ENCODE assay signal across 23 cellular contexts in the genomic region with DNA sequence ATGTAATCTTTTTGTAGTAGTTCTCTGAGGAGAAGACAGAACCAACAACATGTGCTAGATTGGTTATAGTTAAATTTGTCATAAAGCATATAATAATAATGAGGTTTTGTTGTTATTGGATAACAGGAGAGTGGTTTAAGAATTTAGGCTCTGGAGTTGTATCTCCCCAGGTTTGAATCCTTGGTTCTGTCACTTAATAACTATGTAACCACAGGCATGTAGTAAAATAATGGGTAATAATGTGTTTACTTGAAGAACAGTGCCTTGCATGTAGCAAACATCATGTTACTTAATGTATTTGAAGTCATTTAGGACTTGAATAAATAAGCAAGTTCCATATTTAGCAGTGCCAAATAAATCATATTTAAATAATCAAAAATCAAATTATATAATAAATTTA. TPM values are rescaled to one million over a fixed set of nuclear protein-coding genes. Genes with fewer than 3 reads are reported as not detected.
DNase-seq lines count a peak whose midpoint lies in the region; ATAC-seq and TF ChIP-seq lines count a peak whose summit lies in the region.
"Had no signal": no experiment of that assay in that cellular context is flagged by ENCODE, and none has a peak within 500 bp of the region (broad histone marks: within the 10 kb centered on the region; RNA-seq: fewer than 3 reads in every experiment).

No MANE protein-coding gene starts in this region.

- H3K36me3 Mint-ChIP-seq in activated T-cell treated with anti-CD3 and anti-CD28 coated beads, Interleukin-2, amount 50 U/mL, for 24 hours (ENCODE audit: low read depth), result peaks cover 49% of the 10 kb centered on the region

- H3K27ac Mint-ChIP-seq in activated T-cell treated with anti-CD3 and anti-CD28 coated beads, Interleukin-2, amount 50 U/mL, for 24 hours, result peak overlapping the region; percentile 63
- H3K27ac Mint-ChIP-seq: nephron had no signal

- ATAC-seq in HG02938 (IDR thresholded peaks at IDR 0.05; ENCODE audit: unreplicated experiment), result no peak
- ATAC-seq: heart right ventricle, HepG2 had no signal

- no peak overlapping the region for H3K4me3 Mint-ChIP-seq in activated T-cell treated with anti-CD3 and anti-CD28 coated beads, Interleukin-2, amount 50 U/mL, for 24 hours
- H3K4me3 Mint-ChIP-seq: brain, nephron had no signal

- DNase-seq in activated T-cell treated with anti-CD3 and anti-CD28 coated beads, Interleukin-2, amount 50 U/mL, for 24 hours, result no peak
- DNase-seq in activated T-cell treated with anti-CD3 and anti-CD28 coated beads for 4 hours (no peak), NCI-H226 (peak; percentile 2), fibroblast of pulmonary artery (ENCODE audit: low read depth) (peak; percentile 10), renal cortical epithelial cell (ENCODE audit: low read depth) (peak; percentile 70), DMS 273 (lab: John Stamatoyannopoulos, UW; ENCODE audit: unreplicated experiment) (no peak), SKM-1 (lab: John Stamatoyannopoulos, UW; ENCODE audit: unreplicated experiment) (no peak)
- DNase-seq: 8988T; activated CD4-positive, CD25-positive, alpha-beta regulatory T cell treated with anti-CD3 and anti-CD28 coated beads, Interleukin-2, amount 50 U/mL, for 72 hours; activated naive CD4-positive, alpha-beta T cell; dermis blood vessel endothelial cell; heart right ventricle; kidney; mesendoderm; MM.1S; NCI-H187 treated with DMSO at 0.1 percent for 48 hours; NCI-H510A; Right ventricle myocardium superior had no signal

- peaks cover 24% of the 10 kb centered on the region for H3K4me1 Mint-ChIP-seq in activated T-cell treated with anti-CD3 and anti-CD28 coated beads, Interleukin-2, amount 50 U/mL, for 24 hours (ENCODE audit: low read depth)
- H3K4me1 Mint-ChIP-seq: brain, nephron had no signal

- H3K9me3 Mint-ChIP-seq in activated T-cell treated with anti-CD3 and anti-CD28 coated beads, Interleukin-2, amount 50 U/mL, for 24 hours, result no peaks in the 10 kb centered on the region
- H3K9me3 Mint-ChIP-seq: brain, nephron had no signal

- no peak for TF ChIP-seq CTCF in fibroblast of pulmonary artery (IDR thresholded peaks at IDR 0.05; ENCODE audit: low read length, missing control alignments)

- no peak overlapping the region for H3K4me3 ChIP-seq in fibroblast of pulmonary artery (replicated peaks; ENCODE audit: low read depth, low read length)
- H3K4me3 ChIP-seq: heart right ventricle, right atrium auricular region had no signal

- H3K27me3 Mint-ChIP-seq in activated T-cell treated with anti-CD3 and anti-CD28 coated beads, Interleukin-2, amount 50 U/mL, for 24 hours, result no peaks in the 10 kb centered on the region
- H3K27me3 Mint-ChIP-seq: brain had no signal

RNA-seq across cellular contexts. Expression of a gene that starts 55.8 kb away (rescaled TPM):
- total RNA-seq in renal cortical epithelial cell, result 42.4 and 59.1 TPM in 2 replicates

Comparison
In these comparisons a context has a peak if more than half of its experiments do, and no peak if none do; other contexts are left out.
1. DNase-seq: peak in NCI-H226 (single experiment), fibroblast of pulmonary artery (single experiment) and renal cortical epithelial cell (single experiment); none in activated T-cell treated with anti-CD3 and anti-CD28 coated beads, Interleukin-2, amount 50 U/mL, for 24 hours (single experiment), activated T-cell treated with anti-CD3 and anti-CD28 coated beads for 4 hours (single experiment), DMS 273 (single experiment) and SKM-1 (single experiment).